8 cellular contexts compared by ENCODE assay signal in genomic region chr15:30903497-30904187, GRCh38. TPM values are rescaled to one million over a fixed set of nuclear protein-coding genes. Genes with fewer than 3 reads are reported as not detected.
A peak's percentile ranks its signal among the peaks of the same experiment; 100 is the strongest.
DNase-seq lines count a peak whose midpoint lies in the region; ATAC-seq, FAIRE-seq and TF ChIP-seq lines count a peak whose summit lies in the region.

Gene FAN1, plus strand, starts transcription at chr15:30903915. Its CDS starts 749 bp downstream, at chr15:30904664.

- POLR2A ChIA-PET in WTC11 (lab: Charles Lee): interaction anchor here (0.6 to 1.2 kb wide), 2 partner anchors 19 to 308 kb away, joined by 3 to 5 read pairs; no protein-coding TSS in a partner anchor

- H3K79me2 ChIP-seq in smooth muscle cell (ENCODE audit: low read depth): no peaks in the 10 kb centered on the region

- H3K27me3 ChIP-seq in smooth muscle cell (ENCODE audit: low read depth): no peaks in the 10 kb centered on the region

- peak within 1 kb of the TSS; percentile 85 for H3K4me3 Mint-ChIP-seq in WTC11

- CTCF ChIA-PET in WTC11 (lab: Charles Lee): interaction anchor here (0.6 to 2.2 kb wide), 11 partner anchors 9 to 1953 kb away, joined by 3 to 25 read pairs (median 3); no protein-coding TSS in a partner anchor

- peaks cover 8% of the 10 kb centered on the region; the same call in 1 of the 2 replicates for H3K36me3 Mint-ChIP-seq in WTC11

- peaks cover 7% of the 10 kb centered on the region for H3K4me1 ChIP-seq in smooth muscle cell (ENCODE audit: low read depth)

- H3K4me2 ChIP-seq in smooth muscle cell: peak within 1 kb of the TSS; percentile 91

- no peaks in the 10 kb centered on the region for H3K9me3 ChIP-seq in smooth muscle cell (replicated peaks; ENCODE audit: low read depth)

- DNase-seq in GM12891 (ENCODE audit: insufficient read length, low spot score) (peak; percentile 72), NCI-H1930 (lab: John Stamatoyannopoulos, UW) (peak; percentile 49), WTC11 (ENCODE audit: low spot score) (peak; percentile 84), cardiac fibroblast (ENCODE audit: low read depth in 2 of 2) (peak; percentile 87 to 89), iPS-NIHi11 (ENCODE audit: low spot score) (peak; percentile 90), smooth muscle cell (lab: John Stamatoyannopoulos, UW; ENCODE audit: unreplicated experiment) (peak; percentile 31), NK-92 (lab: John Stamatoyannopoulos, UW; ENCODE audit: unreplicated experiment) (no peak)

- FAIRE-seq in GM12891 (lab: Jason Lieb, UNC): peak; percentile 72

- H3K9ac ChIP-seq in smooth muscle cell (ENCODE audit: low read depth): peak within 1 kb of the TSS; percentile 46

- H3K9me3 Mint-ChIP-seq in WTC11: no peaks in the 10 kb centered on the region

- H3K4me3 ChIP-seq in cardiac fibroblast (replicated peaks in 1 of 2; ENCODE audit: low read depth in 2 of 2, low read length in 2 of 2): peak within 1 kb of the TSS; percentile 70 to 87
- H3K4me3 ChIP-seq in smooth muscle cell: peak within 1 kb of the TSS; percentile 95

- ATAC-seq in HG02642 (IDR thresholded peaks at IDR 0.05; ENCODE audit: poor library complexity, unreplicated experiment) (peak; percentile 95), WTC11 (peak; percentile 92)

- H3F3A ChIP-seq in smooth muscle cell (ENCODE audit: low read depth): no peaks in the 10 kb centered on the region

- H3K27ac ChIP-seq in smooth muscle cell (ENCODE audit: low read depth): no peak within 1 kb of the TSS

- H3K27ac Mint-ChIP-seq in WTC11: peak within 1 kb of the TSS; percentile 75

- no peaks in the 10 kb centered on the region for H4K20me1 ChIP-seq in smooth muscle cell (ENCODE audit: low read depth)

- H3K4me1 Mint-ChIP-seq in WTC11: peaks cover 14% of the 10 kb centered on the region

- no peaks in the 10 kb centered on the region for H3K36me3 ChIP-seq in smooth muscle cell (ENCODE audit: low read depth)

- H2AFZ ChIP-seq in smooth muscle cell (ENCODE audit: low read depth): peak within 1 kb of the TSS; percentile 100

- peak; percentile 64 for TF ChIP-seq POLR2A in GM12891 (IDR thresholded peaks at IDR 0.05; ENCODE audit: low read depth, low read length)

- no peaks in the 10 kb centered on the region; the same call in 1 of the 2 replicates for H3K27me3 Mint-ChIP-seq in WTC11 (ENCODE audit: low read depth)

- TF ChIP-seq CTCF in WTC11 (IDR thresholded peaks at IDR 0.05) (no peak), cardiac fibroblast (IDR thresholded peaks at IDR 0.05; ENCODE audit: low read depth, low read length) (no peak), smooth muscle cell (IDR thresholded peaks at IDR 0.05; ENCODE audit: borderline replicate concordance, insufficient read depth, poor library complexity, severe bottlenecking) (no peak)

- WGBS in smooth muscle cell (ENCODE audit: low lambda C conversion rate): under 1% methylated on average over 65 of the region's 65 CpGs

TF ChIP-seq in GM12891, 5 proteins besides CTCF, POLR2A, EP300 and RAD21:
- TF ChIP-seq POLR2AphosphoS5 (IDR thresholded peaks at IDR 0.05; ENCODE audit: low read depth, low read length) (peak; percentile 77), POU2F2 (IDR thresholded peaks at IDR 0.05; ENCODE audit: low read depth, low read length) (no peak)

TF ChIP-seq in WTC11, 78 proteins besides CTCF, POLR2A, EP300 and RAD21 (continues in another document):
- TF ChIP-seq PRRX2 (CRISPR knock-in tag; IDR thresholded peaks at IDR 0.05) (no peak), ZNF232 (CRISPR knock-in tag; IDR thresholded peaks at IDR 0.05) (peak; percentile 66; the same call in 1 of the 2 replicates), OVOL2 (CRISPR knock-in tag; IDR thresholded peaks at IDR 0.05; ENCODE audit: borderline replicate concordance) (no peak), ZNF281 (CRISPR knock-in tag; IDR thresholded peaks at IDR 0.05) (peak; percentile 71; the same call in 1 of the 2 replicates), ZBTB43 (CRISPR knock-in tag; IDR thresholded peaks at IDR 0.05) (peak; percentile 95; the same call in 1 of the 2 replicates), PRDM15 (CRISPR knock-in tag; IDR thresholded peaks at IDR 0.05) (0 out of 2 replicates have a peak, but pooled peaks have one; percentile 34), AFF4 (CRISPR knock-in tag; IDR thresholded peaks at IDR 0.05; ENCODE audit: borderline replicate concordance) (0 out of 2 replicates have a peak, but pooled peaks have one; percentile 86)

RNA-seq across cellular contexts. Expression of gene FAN1, which starts in this region (rescaled TPM):
- polyA plus RNA-seq in GM12891 (2012; ENCODE audit: low read depth, missing spikeins): 8.6 TPM
- total RNA-seq in WTC11 (2021) (22.8 to 31.5 TPM (median 30.3 TPM) in 3 replicates), smooth muscle cell (12.1 and 20.2 TPM in 2 replicates)
- polyA plus RNA-seq in smooth muscle cell: 7.2 and 7.7 TPM in 2 replicates
